Comparison of ENCODE assay signal across 22 cellular contexts in the genomic region with DNA sequence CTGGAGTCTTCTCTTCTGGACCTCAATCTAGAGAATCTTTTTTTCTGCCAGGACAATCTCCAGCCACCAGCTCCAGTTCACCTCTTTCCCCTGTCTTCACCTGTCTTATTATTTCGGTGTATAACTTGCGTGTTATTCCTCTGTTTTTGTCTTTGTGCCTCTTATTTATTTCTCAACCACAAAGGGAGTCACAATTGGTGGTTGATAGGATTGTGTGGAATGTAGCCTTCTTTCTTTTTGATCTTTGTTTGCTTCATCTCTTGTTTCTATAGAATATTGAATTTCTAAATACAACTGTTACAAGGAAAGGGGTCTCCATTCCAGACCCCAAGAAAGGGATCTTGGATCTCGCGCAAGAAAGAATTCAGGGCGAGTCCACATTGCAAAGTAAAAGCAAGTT. TPM values are rescaled to one million over a fixed set of nuclear protein-coding genes. Genes with fewer than 3 reads are reported as not detected.
DNase-seq lines count a peak whose midpoint lies in the region; ATAC-seq and TF ChIP-seq lines count a peak whose summit lies in the region.
"Had no signal": no experiment of that assay in that cellular context is flagged by ENCODE, and none has a peak within 500 bp of the region (broad histone marks: within the 10 kb centered on the region; RNA-seq: fewer than 3 reads in every experiment).

No MANE protein-coding gene starts in this region.

- H3K4me3 ChIP-seq in Caco-2 (ENCODE audit: low read depth, low read length), result no peak overlapping the region
- H3K4me3 ChIP-seq in ascending aorta, result no peak overlapping the region

- DNase-seq in Caco-2 (no peak), neural crest cell (ENCODE audit: low read depth, low spot score) (no peak), activated gamma-delta T cell (lab: John Stamatoyannopoulos, UW) (no peak), ascending aorta (ENCODE audit: low spot score in 2 of 2) (no peak)
- no peak for DNase-seq in central memory CD8-positive, alpha-beta T cell (ENCODE audit: low spot score in 2 of 2)
- DNase-seq in stimulated activated CD8-positive, alpha-beta memory T cell treated with anti-CD3 and anti-CD28 coated beads, Interleukin-4, amount 100 ng/mL, for 48 hours, result no peak
- DNase-seq: Calu3; CD8-positive, alpha-beta memory T cell; DMS79 treated with DMSO at 0.1 percent for 48 hours; GF-D8; KBM-7; MM.1S; NCI-H2029 treated with DMSO at 0.1 percent for 48 hours; NCI-H446 treated with DMSO at 0.1 percent for 48 hours; NCI-H526; NCI-H82; NK-92 treated with Interleukin-12 subunit alpha and Interleukin-12 subunit beta, amount 100 ng/mL, for 24 hours; PC-3; SHP77 had no signal

- H3K4me1 Mint-ChIP-seq in Caco-2 (ENCODE audit: low read depth, unreplicated experiment) (peaks cover 41% of the 10 kb centered on the region), IgD-negative memory B cell (no peaks in the 10 kb centered on the region), neural crest cell (peaks cover 37% of the 10 kb centered on the region)
- H3K4me1 Mint-ChIP-seq in central memory CD8-positive, alpha-beta T cell, result no peaks in the 10 kb centered on the region
- H3K4me1 Mint-ChIP-seq: B cell; CD8-positive, alpha-beta memory T cell had no signal

- H3K36me3 Mint-ChIP-seq in Caco-2 (ENCODE audit: insufficient read depth, unreplicated experiment) (peaks cover 4% of the 10 kb centered on the region), IgD-negative memory B cell (peaks cover 9% of the 10 kb centered on the region), neural crest cell (ENCODE audit: low read depth) (no peaks in the 10 kb centered on the region)
- peaks cover 8% of the 10 kb centered on the region for H3K36me3 Mint-ChIP-seq in central memory CD8-positive, alpha-beta T cell (ENCODE audit: insufficient read depth)

- H3K9me3 ChIP-seq in Caco-2 (no peaks in the 10 kb centered on the region), ascending aorta (no peaks in the 10 kb centered on the region)

- no peaks in the 10 kb centered on the region for H3K27me3 ChIP-seq in Caco-2 (replicated peaks; ENCODE audit: control insufficient read depth, insufficient read depth, low read length)
- H3K27me3 ChIP-seq in ascending aorta, result no peaks in the 10 kb centered on the region

- H3K9me3 Mint-ChIP-seq in Caco-2 (ENCODE audit: unreplicated experiment) (no peaks in the 10 kb centered on the region), IgD-negative memory B cell (no peaks in the 10 kb centered on the region), neural crest cell (no peaks in the 10 kb centered on the region)
- no peaks in the 10 kb centered on the region for H3K9me3 Mint-ChIP-seq in central memory CD8-positive, alpha-beta T cell
- H3K9me3 Mint-ChIP-seq: CD8-positive, alpha-beta memory T cell had no signal

- peaks cover 34% of the 10 kb centered on the region for H3K4me1 ChIP-seq in Caco-2
- no peaks in the 10 kb centered on the region for H3K4me1 ChIP-seq in ascending aorta

- H3K27me3 Mint-ChIP-seq in Caco-2 (ENCODE audit: insufficient read depth, unreplicated experiment) (no peaks in the 10 kb centered on the region), IgD-negative memory B cell (no peaks in the 10 kb centered on the region), neural crest cell (ENCODE audit: low read depth) (no peaks in the 10 kb centered on the region)
- H3K27me3 Mint-ChIP-seq in central memory CD8-positive, alpha-beta T cell, result no peaks in the 10 kb centered on the region
- H3K27me3 Mint-ChIP-seq: B cell had no signal

- H3K4me3 Mint-ChIP-seq in Caco-2 (ENCODE audit: unreplicated experiment) (no peak overlapping the region), IgD-negative memory B cell (no peak overlapping the region), neural crest cell (no peak overlapping the region)
- H3K4me3 Mint-ChIP-seq in central memory CD8-positive, alpha-beta T cell, result no peak overlapping the region
- H3K4me3 Mint-ChIP-seq: B cell; CD8-positive, alpha-beta memory T cell had no signal

- POLR2A ChIA-PET in Caco-2 (lab: Charles Lee), result no interaction called here

- H3K36me3 ChIP-seq in Caco-2 (ENCODE audit: control insufficient read depth, insufficient read depth, low read length) (no peaks in the 10 kb centered on the region), ascending aorta (peaks cover 0 to 4% of the 10 kb centered on the region in 2 donors)

- CTCF ChIA-PET in Caco-2 (lab: Charles Lee), result interaction anchor here (0.6 kb wide), 1 partner anchor 36 kb away, joined by 3 read pairs; the partner anchor contains the start of gene HAS3

- TF ChIP-seq CTCF in Caco-2 (IDR thresholded peaks at IDR 0.05; ENCODE audit: insufficient read depth in 1 of 2, low read depth in 1 of 2, low read length in 1 of 2, severe bottlenecking in 1 of 2, unreplicated experiment in 1 of 2), result no peak
- no peak for TF ChIP-seq CTCF in neural crest cell (conservative IDR thresholded peaks at IDR 0.05)
- no peak for TF ChIP-seq CTCF in ascending aorta (IDR thresholded peaks at IDR 0.05)

- intact Hi-C loops in Caco-2 (cut with micrococcal nuclease; ENCODE audit: unreplicated experiment), result no loop called here
- intact Hi-C loops in ascending aorta (cut with DNase I), result no loop called here

- no peak overlapping the region for H3K27ac ChIP-seq in ascending aorta
- H3K27ac ChIP-seq: C4-2B had no signal

- H3K27ac Mint-ChIP-seq in Caco-2 (ENCODE audit: unreplicated experiment) (peak overlapping the region; percentile 3), IgD-negative memory B cell (peak overlapping the region in 2 of 3 donors; percentile 7 to 13), neural crest cell (ENCODE audit: unreplicated experiment) (peak overlapping the region; percentile 69)
- peak overlapping the region; percentile 20 for H3K27ac Mint-ChIP-seq in central memory CD8-positive, alpha-beta T cell (ENCODE audit: low read depth)
- H3K27ac Mint-ChIP-seq: B cell had no signal

- ATAC-seq in central memory CD8-positive, alpha-beta T cell (replicated peaks; ENCODE audit: extremely low read depth, poor library complexity, severe bottlenecking), result no peak
- ATAC-seq: PC-3 had no signal

- no TSS peak for BruUV-seq in Caco-2 (replicated peaks; lab: Mats Ljungman, UMichigan)

RNA-seq across cellular contexts. Expression of gene HAS3, which starts 35.9 kb away (rescaled TPM):
- total RNA-seq in Caco-2 (2022) (8.3 TPM in 2 replicates), neural crest cell (2.9 and 4.2 TPM in 2 replicates), ascending aorta (not detected)
- polyA plus RNA-seq in IgD-negative memory B cell, result 0.09 TPM

Comparison
In these comparisons a context has a peak if more than half of its experiments do, and no peak if none do; other contexts are left out.
1. H3K27ac Mint-ChIP-seq: peak in every context shown above with its lines; median percentile 69 in neural crest cell; 20 in central memory CD8-positive, alpha-beta T cell; 10 in IgD-negative memory B cell; 3 in Caco-2.